10 cellular contexts compared by ENCODE assay signal in the genomic region with DNA sequence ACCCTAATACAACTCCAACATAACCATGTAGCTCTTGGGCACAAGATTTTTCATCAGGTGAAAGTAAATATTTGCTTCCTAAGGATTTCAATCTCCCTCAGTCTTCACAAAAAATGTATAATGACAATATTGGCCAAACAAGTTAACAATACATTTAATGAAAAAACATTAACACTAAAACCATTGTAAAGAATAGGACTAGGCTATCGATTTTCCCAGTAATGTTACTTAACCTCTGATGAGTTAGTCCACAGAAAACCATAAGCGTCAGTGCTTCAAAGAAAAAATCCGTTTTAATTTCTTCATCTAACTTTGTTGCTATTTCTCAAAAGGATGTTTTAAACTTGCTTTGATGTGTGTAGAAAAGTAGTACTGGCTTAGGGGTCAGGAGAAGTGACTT. TPM values are rescaled to one million over a fixed set of nuclear protein-coding genes. Genes with fewer than 3 reads are reported as not detected.
DNase-seq lines count a peak whose midpoint lies in the region; ATAC-seq, FAIRE-seq and TF ChIP-seq lines count a peak whose summit lies in the region.
"Had no signal": no experiment of that assay in that cellular context is flagged by ENCODE, and none has a peak within 500 bp of the region (broad histone marks: within the 10 kb centered on the region; RNA-seq: fewer than 3 reads in every experiment).

No MANE protein-coding gene starts in this region.

- H3K27ac ChIP-seq in SK-N-SH (ENCODE audit: low read depth in 2 of 2, low read length in 1 of 2) (no peak overlapping the region), kidney (ENCODE audit: low read depth in 2 of 2, low read length in 2 of 2) (peak overlapping the region; percentile 95 to 98)

- H3K79me2 ChIP-seq in SK-N-SH (ENCODE audit: insufficient read depth), result peaks cover 27% of the 10 kb centered on the region

- TF ChIP-seq CTCF in SK-N-SH (IDR thresholded peaks at IDR 0.05), result no peak
- no peak for TF ChIP-seq CTCF in kidney (IDR thresholded peaks at IDR 0.05; ENCODE audit: borderline replicate concordance, extremely low read depth, insufficient read depth)

- no peak for TF ChIP-seq RAD21 in SK-N-SH (IDR thresholded peaks at IDR 0.05; ENCODE audit: low read length)

- no peak for FAIRE-seq in kidney (lab: Jason Lieb, UNC)

- POLR2A ChIA-PET in SK-N-SH (lab: Yijun Ruan, JAX), result interaction anchor here (0.7 kb wide), 1 partner anchor 310 kb away, joined by 3 read pairs; no protein-coding TSS in a partner anchor

- CTCF ChIA-PET in SK-N-SH (lab: Yijun Ruan, JAX), result no interaction called here

- peaks cover 34% of the 10 kb centered on the region for H3K36me3 Mint-ChIP-seq in activated T-helper 2 cell treated with anti-CD3 and anti-CD28 coated beads, Interferon-gamma antibody, Interleukin-2, Interleukin-4, amounts not matched to agents 10 μg/mL and 5 μg/mL and 100 μg/mL, durations not matched to agents 14 hours and 24 hours and 36 hours (ENCODE audit: low read depth)

- H3K4me1 ChIP-seq in SK-N-SH (ENCODE audit: control insufficient read depth in 1 of 2, insufficient read depth in 2 of 2, low read depth in 1 of 2, low read length in 1 of 2) (peaks cover 0 to 4% of the 10 kb centered on the region in 2 experiments; a peak in 2 of 4 replicates), kidney (ENCODE audit: control insufficient read depth in 1 of 2, insufficient read depth in 1 of 2, low read depth in 1 of 2, low read length in 2 of 2) (peaks cover 5 to 6% of the 10 kb centered on the region in 2 donors)

- H3K27me3 Mint-ChIP-seq in activated T-helper 2 cell treated with anti-CD3 and anti-CD28 coated beads, Interferon-gamma antibody, Interleukin-2, Interleukin-4, amounts not matched to agents 10 μg/mL and 5 μg/mL and 100 μg/mL, durations not matched to agents 14 hours and 24 hours and 36 hours (ENCODE audit: low read depth), result no peaks in the 10 kb centered on the region

- no peaks in the 10 kb centered on the region for H3K27me3 ChIP-seq in SK-N-SH (ENCODE audit: insufficient read depth)

- peak overlapping the region; percentile 96; the same call in 1 of the 2 replicates for H2AFZ ChIP-seq in SK-N-SH (ENCODE audit: low read depth)

- no peaks in the 10 kb centered on the region for H3K9me3 Mint-ChIP-seq in activated T-helper 2 cell treated with anti-CD3 and anti-CD28 coated beads, Interferon-gamma antibody, Interleukin-2, Interleukin-4, amounts not matched to agents 10 μg/mL and 5 μg/mL and 100 μg/mL, durations not matched to agents 14 hours and 24 hours and 36 hours

- ATAC-seq in SK-N-SH treated with all-trans-retinoic acid at 6 μM for 48 hours, result no peak
- no peak for ATAC-seq in left lobe of liver

- no peaks in the 10 kb centered on the region for H3K9me2 ChIP-seq in SK-N-SH

- H3K4me3 ChIP-seq in SK-N-SH (ENCODE audit: low read depth in 2 of 2, low read length in 1 of 2) (peak overlapping the region; percentile 69 to 99; a peak in 3 of 4 replicates), kidney (ENCODE audit: low read length in 2 of 2) (peak overlapping the region; percentile 72 to 97)

- H3K4me2 ChIP-seq in SK-N-SH, result peak overlapping the region; percentile 86

- 37% methylated on average over 3 of the region's 3 CpGs for WGBS in SK-N-SH (ENCODE audit: low lambda C conversion rate)

- peaks cover 30% of the 10 kb centered on the region for H3K4me1 Mint-ChIP-seq in activated T-helper 2 cell treated with anti-CD3 and anti-CD28 coated beads, Interferon-gamma antibody, Interleukin-2, Interleukin-4, amounts not matched to agents 10 μg/mL and 5 μg/mL and 100 μg/mL, durations not matched to agents 14 hours and 24 hours and 36 hours (ENCODE audit: low read depth)

- peaks cover 17% of the 10 kb centered on the region for H3F3A ChIP-seq in SK-N-SH (replicated peaks; ENCODE audit: insufficient read depth)

- H3K9ac ChIP-seq in SK-N-SH (peak overlapping the region; percentile 93), kidney (ENCODE audit: low read length in 2 of 2) (peak overlapping the region in 1 of 2 donors; percentile 86)

- intact Hi-C loops in activated T-helper 2 cell treated with anti-CD3 and anti-CD28 coated beads, Interferon-gamma antibody, Interleukin-2, Interleukin-4, amounts not matched to agents 10 μg/mL and 5 μg/mL and 100 μg/mL, durations not matched to agents 14 hours and 24 hours and 36 hours (cut with micrococcal nuclease), result loop anchor here (5.0 kb wide), 1 partner anchor 500 kb away; a partner anchor contains a TSS
- intact Hi-C loops in kidney (cut with DNase I), result no loop called here

- H3K9me3 ChIP-seq in SK-N-SH (no peaks in the 10 kb centered on the region), kidney (ENCODE audit: control insufficient read depth in 1 of 2, low read length in 2 of 2) (no peaks in the 10 kb centered on the region)

- TF ChIP-seq EP300 in SK-N-SH (IDR thresholded peaks at IDR 0.05; ENCODE audit: borderline replicate concordance in 1 of 2, low read depth in 1 of 2, low read length in 1 of 2), result no peak

- no peak for DNase-seq in SK-N-SH
- DNase-seq in activated T-helper 2 cell treated with anti-CD3 and anti-CD28 coated beads, Interferon-gamma antibody, Interleukin-2, Interleukin-4, amounts not matched to agents 10 μg/mL and 5 μg/mL and 100 μg/mL, durations not matched to agents 14 hours and 24 hours and 36 hours (ENCODE audit: low spot score), result no peak
- no peak for DNase-seq in kidney
- DNase-seq in superior temporal gyrus (ENCODE audit: extremely low spot score), result peak; percentile 28
- DNase-seq in left lobe of liver (ENCODE audit: low spot score), result no peak
- no peak for DNase-seq in activated effector memory CD4-positive, alpha-beta T cell treated with Interleukin-2 at 50 U/mL for 16 hours
- DNase-seq in GM03348 (ENCODE audit: low spot score), result no peak
- DNase-seq: activated gamma-delta T cell, NCI-H2081 treated with DMSO at 0.1 percent for 48 hours had no signal

- H4K20me1 ChIP-seq in SK-N-SH (ENCODE audit: insufficient read depth), result no peaks in the 10 kb centered on the region

- peak overlapping the region; percentile 96 for H3K4me3 Mint-ChIP-seq in activated T-helper 2 cell treated with anti-CD3 and anti-CD28 coated beads, Interferon-gamma antibody, Interleukin-2, Interleukin-4, amounts not matched to agents 10 μg/mL and 5 μg/mL and 100 μg/mL, durations not matched to agents 14 hours and 24 hours and 36 hours (ENCODE audit: low read depth)

- peak overlapping the region; percentile 5 for H3K27ac Mint-ChIP-seq in activated T-helper 2 cell treated with anti-CD3 and anti-CD28 coated beads, Interferon-gamma antibody, Interleukin-2, Interleukin-4, amounts not matched to agents 10 μg/mL and 5 μg/mL and 100 μg/mL, durations not matched to agents 14 hours and 24 hours and 36 hours

- H3K36me3 ChIP-seq in SK-N-SH (replicated peaks in 1 of 2; ENCODE audit: control insufficient read depth in 1 of 2, insufficient read depth in 2 of 2, low read length in 1 of 2), result peaks cover 4 to 8% of the 10 kb centered on the region in 2 experiments
- peaks cover 0 to 3% of the 10 kb centered on the region in 2 donors for H3K36me3 ChIP-seq in kidney (ENCODE audit: control insufficient read depth in 1 of 2, insufficient read depth in 2 of 2, low read length in 2 of 2)

TF ChIP-seq in SK-N-SH, 30 proteins besides CTCF, POLR2A, EP300 and RAD21 (continues in another document):
- TF ChIP-seq, protein P1, sequence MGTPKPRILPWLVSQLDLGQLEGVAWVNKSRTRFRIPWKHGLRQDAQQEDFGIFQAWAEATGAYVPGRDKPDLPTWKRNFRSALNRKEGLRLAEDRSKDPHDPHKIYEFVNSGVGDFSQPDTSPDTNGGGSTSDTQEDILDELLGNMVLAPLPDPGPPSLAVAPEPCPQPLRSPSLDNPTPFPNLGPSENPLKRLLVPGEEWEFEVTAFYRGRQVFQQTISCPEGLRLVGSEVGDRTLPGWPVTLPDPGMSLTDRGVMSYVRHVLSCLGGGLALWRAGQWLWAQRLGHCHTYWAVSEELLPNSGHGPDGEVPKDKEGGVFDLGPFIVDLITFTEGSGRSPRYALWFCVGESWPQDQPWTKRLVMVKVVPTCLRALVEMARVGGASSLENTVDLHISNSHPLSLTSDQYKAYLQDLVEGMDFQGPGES (IDR thresholded peaks at IDR 0.05; ENCODE audit: low read depth, low read length), result no peak
- TF ChIP-seq RXRA (IDR thresholded peaks at IDR 0.05; ENCODE audit: borderline replicate concordance, low read depth) (no peak), FOSL2 (IDR thresholded peaks at IDR 0.05; ENCODE audit: borderline replicate concordance, low read depth) (no peak), MEF2A (IDR thresholded peaks at IDR 0.05; ENCODE audit: borderline replicate concordance, low read depth) (no peak), RFX5 (IDR thresholded peaks at IDR 0.05; ENCODE audit: low read length) (no peak)

TF ChIP-seq in SK-N-SH treated with all-trans-retinoic acid at 6 μM for 48 hours, 23 proteins besides CTCF, POLR2A, EP300 and RAD21 (continues in another document):
- TF ChIP-seq, protein P2, sequence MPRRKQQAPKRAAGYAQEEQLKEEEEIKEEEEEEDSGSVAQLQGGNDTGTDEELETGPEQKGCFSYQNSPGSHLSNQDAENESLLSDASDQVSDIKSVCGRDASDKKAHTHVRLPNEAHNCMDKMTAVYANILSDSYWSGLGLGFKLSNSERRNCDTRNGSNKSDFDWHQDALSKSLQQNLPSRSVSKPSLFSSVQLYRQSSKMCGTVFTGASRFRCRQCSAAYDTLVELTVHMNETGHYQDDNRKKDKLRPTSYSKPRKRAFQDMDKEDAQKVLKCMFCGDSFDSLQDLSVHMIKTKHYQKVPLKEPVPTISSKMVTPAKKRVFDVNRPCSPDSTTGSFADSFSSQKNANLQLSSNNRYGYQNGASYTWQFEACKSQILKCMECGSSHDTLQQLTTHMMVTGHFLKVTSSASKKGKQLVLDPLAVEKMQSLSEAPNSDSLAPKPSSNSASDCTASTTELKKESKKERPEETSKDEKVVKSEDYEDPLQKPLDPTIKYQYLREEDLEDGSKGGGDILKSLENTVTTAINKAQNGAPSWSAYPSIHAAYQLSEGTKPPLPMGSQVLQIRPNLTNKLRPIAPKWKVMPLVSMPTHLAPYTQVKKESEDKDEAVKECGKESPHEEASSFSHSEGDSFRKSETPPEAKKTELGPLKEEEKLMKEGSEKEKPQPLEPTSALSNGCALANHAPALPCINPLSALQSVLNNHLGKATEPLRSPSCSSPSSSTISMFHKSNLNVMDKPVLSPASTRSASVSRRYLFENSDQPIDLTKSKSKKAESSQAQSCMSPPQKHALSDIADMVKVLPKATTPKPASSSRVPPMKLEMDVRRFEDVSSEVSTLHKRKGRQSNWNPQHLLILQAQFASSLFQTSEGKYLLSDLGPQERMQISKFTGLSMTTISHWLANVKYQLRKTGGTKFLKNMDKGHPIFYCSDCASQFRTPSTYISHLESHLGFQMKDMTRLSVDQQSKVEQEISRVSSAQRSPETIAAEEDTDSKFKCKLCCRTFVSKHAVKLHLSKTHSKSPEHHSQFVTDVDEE (CRISPR knock-in tag; IDR thresholded peaks at IDR 0.05), result no peak
- no peak for TF ChIP-seq GLIS3 (CRISPR knock-in tag; IDR thresholded peaks at IDR 0.05)

RNA-seq across cellular contexts. Expression of a gene that starts 1.2 kb away (rescaled TPM):
- 5.6 and 9.3 TPM in 2 replicates for polyA plus RNA-seq in SK-N-SH (2012; rRNA removed)
- polyA plus RNA-seq in SK-N-SH (2012; cell fraction: cytosol; rRNA removed), result 6.3 and 7.8 TPM in 2 replicates
- polyA plus RNA-seq in SK-N-SH (2012; cell fraction: nucleus; rRNA removed), result 9.5 and 21.2 TPM in 2 replicates
- 6.3 and 6.5 TPM in 2 replicates for total RNA-seq in activated T-helper 2 cell treated with anti-CD3 and anti-CD28 coated beads, Interferon-gamma antibody, Interleukin-2, Interleukin-4, amounts not matched to agents 10 μg/mL and 5 μg/mL and 100 μg/mL, durations not matched to agents 14 hours and 24 hours and 36 hours
- total RNA-seq in kidney, result 47.0 TPM
- polyA plus RNA-seq in kidney (ENCODE audit: insufficient read depth, low read depth, low replicate concordance), result 15.5 TPM
- total RNA-seq in left lobe of liver, result 17.3 TPM

Comparison
In these comparisons a context has a peak if more than half of its experiments do, and no peak if none do; other contexts are left out.
1. H3K27ac ChIP-seq: peak in kidney (2 of 2); none in SK-N-SH (0 of 2).